In the genomic region with DNA sequence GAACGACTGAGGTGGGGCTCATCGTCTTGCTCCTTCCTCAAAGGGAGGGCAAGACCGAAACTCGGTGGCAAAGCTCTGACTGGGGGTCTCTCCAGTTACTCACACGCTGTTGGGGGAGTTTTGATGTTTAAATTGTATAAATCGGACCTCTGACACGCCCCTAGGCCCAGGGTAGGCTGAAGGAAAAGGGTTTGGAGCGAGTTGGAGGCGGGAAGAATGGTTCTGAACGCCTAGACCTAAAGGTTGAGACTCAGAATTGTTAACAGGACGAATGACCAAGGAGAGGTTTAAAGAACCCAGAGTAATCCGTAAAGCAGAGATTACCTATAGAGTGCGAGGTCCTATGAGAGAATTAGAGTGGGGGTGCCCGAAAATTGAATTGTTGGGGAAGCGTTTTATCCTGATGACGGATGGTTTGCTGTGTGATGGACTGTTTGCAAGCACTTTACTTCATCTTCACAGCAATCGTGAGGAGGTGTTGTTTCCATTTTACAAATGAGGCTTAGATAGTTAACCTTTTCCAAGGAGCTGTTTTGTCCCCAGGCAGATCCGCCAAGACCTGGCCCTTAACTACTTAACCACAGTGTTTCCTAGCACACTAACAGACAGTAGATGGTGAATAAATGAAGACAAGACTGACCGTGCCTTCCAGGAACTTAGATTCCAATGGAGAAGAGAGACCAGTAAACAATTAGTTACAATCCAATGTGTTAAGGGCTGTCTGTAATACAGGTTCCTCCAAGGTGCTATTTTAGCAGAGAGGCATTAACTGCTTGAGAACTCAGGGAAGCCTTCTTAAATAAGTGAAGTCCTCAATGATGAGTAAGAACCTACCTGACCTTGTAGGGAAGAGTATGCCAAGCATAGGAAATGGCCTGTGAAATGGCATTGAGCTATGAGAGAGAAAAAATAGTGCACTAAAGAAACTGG, we compare ENCODE assay signal across 8 cellular contexts. TPM values are rescaled to one million over a fixed set of nuclear protein-coding genes. Genes with fewer than 3 reads are reported as not detected.
A peak's percentile ranks its signal among the peaks of the same experiment; 100 is the strongest.
DNase-seq lines count a peak whose midpoint lies in the region; ATAC-seq and TF ChIP-seq lines count a peak whose summit lies in the region.

No MANE protein-coding gene starts in this region.

- CTCF ChIA-PET in A673 (lab: Charles Lee) = no interaction called here

- H3K9me3 ChIP-seq in A673 (ENCODE audit: low read depth, low read length, poor library complexity, severe bottlenecking) (no peaks in the 10 kb centered on the region), thyroid gland (no peaks in the 10 kb centered on the region)

- peak overlapping the region; percentile 92 for H3K27ac ChIP-seq in A673 (ENCODE audit: low read depth, low read length, poor library complexity, severe bottlenecking)
- H3K27ac ChIP-seq in layer of hippocampus (ENCODE audit: low read depth, low read length) = peak overlapping the region; percentile 86
- peak overlapping the region; percentile 49 to 84 (median 72) for H3K27ac ChIP-seq in thyroid gland

- H3K36me3 ChIP-seq in A673 (ENCODE audit: insufficient read depth, low read length, poor library complexity, severe bottlenecking) = no peaks in the 10 kb centered on the region
- no peaks in the 10 kb centered on the region for H3K36me3 ChIP-seq in thyroid gland

- 3 to 4% methylated on average over 19 of the region's 19 CpGs for WGBS in thyroid gland, 2 donors

- TF ChIP-seq POLR2A in thyroid gland (IDR thresholded peaks at IDR 0.05) = no peak

- TF ChIP-seq CTCF in A673 (conservative IDR thresholded peaks at IDR 0.05; ENCODE audit: low read depth, low read length) (no peak), thyroid gland (IDR thresholded peaks at IDR 0.05) (no peak)

- intact Hi-C loops in A673 (cut with micrococcal nuclease; ENCODE audit: unreplicated experiment) = no loop called here
- intact Hi-C loops in thyroid gland (cut with DNase I) = no loop called here

- ATAC-seq in HG02642 (IDR thresholded peaks at IDR 0.05; ENCODE audit: poor library complexity, unreplicated experiment) = no peak
- no peak for ATAC-seq in HG03175 (IDR thresholded peaks at IDR 0.05; ENCODE audit: unreplicated experiment)
- no peak for ATAC-seq in GM18907 (IDR thresholded peaks at IDR 0.05; ENCODE audit: unreplicated experiment)

- POLR2A ChIA-PET in A673 (lab: Charles Lee; ENCODE audit: low non-redundant PET) = interaction anchor here (0.7 kb wide), 1 partner anchor 113 kb away, joined by 3 read pairs; no protein-coding TSS in a partner anchor

- H3K4me3 ChIP-seq in A673 (ENCODE audit: low read depth, low read length, poor library complexity, severe bottlenecking) (peak overlapping the region; percentile 94), thyroid gland (replicated peaks in 1 of 3) (peak overlapping the region; percentile 31 to 100 (median 94))

- BruUV-seq in A673 (replicated peaks; lab: Mats Ljungman, UMichigan) = TSS peak; percentile 86

- H3K27me3 ChIP-seq in A673 (replicated peaks; ENCODE audit: insufficient read depth, low read depth, low read length, poor library complexity) = no peaks in the 10 kb centered on the region
- H3K27me3 ChIP-seq in layer of hippocampus (ENCODE audit: control insufficient read depth, insufficient read depth, low read length) = no peaks in the 10 kb centered on the region
- H3K27me3 ChIP-seq in thyroid gland = no peaks in the 10 kb centered on the region

- H3K4me1 ChIP-seq in A673 (ENCODE audit: insufficient read depth, low read length, poor library complexity, severe bottlenecking) (peaks cover 20% of the 10 kb centered on the region), thyroid gland (peaks cover 17 to 18% of the 10 kb centered on the region in 2 donors)

- DNase-seq in A673 (ENCODE audit: low spot score) (no peak), HT-29 (ENCODE audit: low spot score) (peak; percentile 29), astrocyte of the hippocampus (ENCODE audit: low read depth, low spot score) (peak; percentile 19), thyroid gland (no peak)

RNA-seq across cellular contexts. Expression of a gene that starts 0.9 kb away (rescaled TPM):
- 164 and 177 TPM in 2 replicates for total RNA-seq in A673 (2021)
- total RNA-seq in HT-29 (2014; rRNA removed; shearing (Covaris generic)) = 179 and 240 TPM in 2 replicates
- total RNA-seq in thyroid gland = 10 to 100 TPM; 22.3 to 55.9 (median 30.8) TPM

RNA-seq across cellular contexts. Expression of a gene that starts 24.6 kb away (rescaled TPM):
- total RNA-seq in A673 (2021) = 179 and 196 TPM in 2 replicates
- total RNA-seq in HT-29 (2014; rRNA removed; shearing (Covaris generic)) = 39.5 and 43.4 TPM in 2 replicates
- 10 to 100 TPM; 42.1 to 71.8 (median 64.0) TPM for total RNA-seq in thyroid gland

Comparison
In these comparisons a context has a peak if more than half of its experiments do, and no peak if none do; other contexts are left out.
1. DNase-seq: peak in HT-29 (single experiment) and astrocyte of the hippocampus (single experiment); none in A673 (single experiment) and thyroid gland (0 of 2).
2. Peak in every context shown above with its lines, with median percentiles within 50 percentile points of each other: H3K27ac ChIP-seq.